ENCODE assay signal across 18 cellular contexts in genomic region chr11:22478169-22478568, GRCh38.
DNase-seq lines count a peak whose midpoint lies in the region; ATAC-seq, FAIRE-seq and TF ChIP-seq lines count a peak whose summit lies in the region.
"Had no signal": no experiment of that assay in that cellular context is flagged by ENCODE, and none has a peak within 500 bp of the region (broad histone marks: within the 10 kb centered on the region; RNA-seq: fewer than 3 reads in every experiment).

No MANE protein-coding gene starts in this region.

- H3K27me3 ChIP-seq in GM23248 (replicated peaks; ENCODE audit: insufficient read depth): no peaks in the 10 kb centered on the region
- H3K27me3 ChIP-seq in SJCRH30: no peaks in the 10 kb centered on the region
- no peaks in the 10 kb centered on the region for H3K27me3 ChIP-seq in pancreas
- H3K27me3 ChIP-seq in smooth muscle cell (ENCODE audit: low read depth): no peaks in the 10 kb centered on the region

- H3K9me3 ChIP-seq in GM23248 (ENCODE audit: low read depth) (no peaks in the 10 kb centered on the region), SJCRH30 (replicated peaks) (peaks cover 8% of the 10 kb centered on the region; the same call in 1 of the 2 replicates), pancreas (no peaks in the 10 kb centered on the region), smooth muscle cell (replicated peaks; ENCODE audit: low read depth) (no peaks in the 10 kb centered on the region), OCI-LY7 (ENCODE audit: low read length) (no peaks in the 10 kb centered on the region)
- H3K9me3 ChIP-seq: HAP-1 had no signal

- H3K27ac ChIP-seq in GM23248 (no peak overlapping the region), SJCRH30 (peak overlapping the region; percentile 84), pancreas (no peak overlapping the region), smooth muscle cell (ENCODE audit: low read depth) (no peak overlapping the region), OCI-LY7 (ENCODE audit: low read depth, low read length, poor library complexity, severe bottlenecking) (no peak overlapping the region)

- H4K20me1 ChIP-seq in GM23248 (ENCODE audit: insufficient read depth) (no peaks in the 10 kb centered on the region), smooth muscle cell (ENCODE audit: low read depth) (no peaks in the 10 kb centered on the region), OCI-LY7 (ENCODE audit: insufficient read depth, low read length) (no peaks in the 10 kb centered on the region)

- CTCF ChIA-PET in OCI-LY7 (lab: Charles Lee; ENCODE audit: unreplicated experiment): no interaction called here

- no peaks in the 10 kb centered on the region for H3K79me2 ChIP-seq in GM23248 (ENCODE audit: insufficient read depth)
- no peaks in the 10 kb centered on the region for H3K79me2 ChIP-seq in smooth muscle cell (ENCODE audit: low read depth)
- H3K79me2 ChIP-seq in OCI-LY7 (ENCODE audit: insufficient read depth, low read depth, low read length): no peaks in the 10 kb centered on the region

- WGBS in GM23248 (ENCODE audit: low coverage in 1 of 2, low lambda C conversion rate in 2 of 2, missing lambda C conversion rate in 2 of 2), 2 experiments: 56 to 71% methylated on average over 1 of the region's 1 CpG
- WGBS in pancreas, 2 donors: 32 to 41% methylated on average over 1 of the region's 1 CpG
- WGBS in smooth muscle cell (ENCODE audit: low lambda C conversion rate): 94% methylated on average over 1 of the region's 1 CpG

- H3K4me2 ChIP-seq in GM23248 (ENCODE audit: unreplicated experiment) (no peak overlapping the region), smooth muscle cell (no peak overlapping the region), OCI-LY7 (ENCODE audit: low read length) (no peak overlapping the region)

- TF ChIP-seq CTCF in pancreas (IDR thresholded peaks at IDR 0.05): no peak
- no peak for TF ChIP-seq CTCF in smooth muscle cell (IDR thresholded peaks at IDR 0.05; ENCODE audit: borderline replicate concordance, insufficient read depth, poor library complexity, severe bottlenecking)
- TF ChIP-seq CTCF in OCI-LY7 (conservative IDR thresholded peaks at IDR 0.05; ENCODE audit: low read length): no peak

- peak; percentile 72 to 78 (median 72) for ATAC-seq in pancreas
- no peak for ATAC-seq in GM21786 (IDR thresholded peaks at IDR 0.05; ENCODE audit: unreplicated experiment)

- H3K4me1 ChIP-seq in GM23248 (ENCODE audit: insufficient read depth): peaks cover 35% of the 10 kb centered on the region
- H3K4me1 ChIP-seq in SJCRH30: peaks cover 40% of the 10 kb centered on the region
- H3K4me1 ChIP-seq in pancreas: peaks cover 0 to 4% (median 0%) of the 10 kb centered on the region in 3 donors
- H3K4me1 ChIP-seq in smooth muscle cell (ENCODE audit: low read depth): no peaks in the 10 kb centered on the region
- no peaks in the 10 kb centered on the region for H3K4me1 ChIP-seq in OCI-LY7 (ENCODE audit: insufficient read depth, low read length, poor library complexity, severe bottlenecking)
- H3K4me1 ChIP-seq: HAP-1 had no signal

- POLR2A ChIA-PET in OCI-LY7 (lab: Charles Lee): interaction anchor here (0.6 to 0.9 kb wide), 5 partner anchors 13 to 694 kb away, joined by 3 to 7 read pairs (median 3); no protein-coding TSS in a partner anchor

- H3K36me3 ChIP-seq in GM23248 (ENCODE audit: low read depth) (no peaks in the 10 kb centered on the region), SJCRH30 (no peaks in the 10 kb centered on the region), pancreas (no peaks in the 10 kb centered on the region), smooth muscle cell (ENCODE audit: low read depth) (no peaks in the 10 kb centered on the region), OCI-LY7 (ENCODE audit: insufficient read depth, low read length) (no peaks in the 10 kb centered on the region)
- H3K36me3 ChIP-seq: HAP-1 had no signal

- H3K4me3 ChIP-seq in GM23248 (no peak overlapping the region), SJCRH30 (no peak overlapping the region), pancreas (no peak overlapping the region), smooth muscle cell (no peak overlapping the region), OCI-LY7 (ENCODE audit: low read depth, low read length, poor library complexity, severe bottlenecking) (no peak overlapping the region)
- H3K4me3 ChIP-seq: HAP-1 had no signal

- DNase-seq in GM23248 (peak; percentile 1), SJCRH30 (peak in 1 of 2 experiments; percentile 18), dedifferentiated amniotic fluid mesenchymal stem cell (ENCODE audit: extremely low spot score) (peak; percentile 54), pancreas (no peak), smooth muscle cell (lab: John Stamatoyannopoulos, UW; ENCODE audit: unreplicated experiment) (no peak), OCI-LY7 (ENCODE audit: low spot score) (no peak)
- DNase-seq: C1 segment of cervical spinal cord; CD4-positive, alpha-beta memory T cell; COR-L47; DMS153; DND-41; GOT3; HFFc6 had no signal

- no TSS peak for BruUV-seq in OCI-LY7 (replicated peaks; lab: Mats Ljungman, UMichigan)

- H3K9me2 ChIP-seq in GM23248 (ENCODE audit: insufficient read depth) (no peaks in the 10 kb centered on the region), OCI-LY7 (ENCODE audit: insufficient read depth, low read length) (no peaks in the 10 kb centered on the region)

- H3K9ac ChIP-seq in GM23248 (no peak overlapping the region), smooth muscle cell (ENCODE audit: low read depth) (no peak overlapping the region)

- in situ Hi-C loops in GM23248 (cut with MboI): no loop called here

- H3F3A ChIP-seq in GM23248 (ENCODE audit: insufficient read depth) (peaks cover 22% of the 10 kb centered on the region; the same call in 1 of the 2 replicates), smooth muscle cell (ENCODE audit: low read depth) (no peaks in the 10 kb centered on the region)

- intact Hi-C loops in pancreas (cut with DNase I) (no loop called here), OCI-LY7 (cut with micrococcal nuclease; ENCODE audit: unreplicated experiment) (no loop called here)

- FAIRE-seq in pancreas (lab: Jason Lieb, UNC): no peak
- FAIRE-seq: G401.6, GM12892, H54 had no signal

- H2AFZ ChIP-seq in GM23248: no peak overlapping the region
- H2AFZ ChIP-seq in smooth muscle cell (ENCODE audit: low read depth): no peak overlapping the region
- H2AFZ ChIP-seq in OCI-LY7 (ENCODE audit: low read length): no peak overlapping the region

Comparison
In these comparisons a context has a peak if more than half of its experiments do, and no peak if none do; other contexts are left out.
1. DNase-seq: peak in GM23248 (single experiment) and dedifferentiated amniotic fluid mesenchymal stem cell (single experiment); none in pancreas (0 of 6), smooth muscle cell (single experiment) and OCI-LY7 (single experiment).